ENCODE assay signal across 8 cellular contexts in the genomic region with DNA sequence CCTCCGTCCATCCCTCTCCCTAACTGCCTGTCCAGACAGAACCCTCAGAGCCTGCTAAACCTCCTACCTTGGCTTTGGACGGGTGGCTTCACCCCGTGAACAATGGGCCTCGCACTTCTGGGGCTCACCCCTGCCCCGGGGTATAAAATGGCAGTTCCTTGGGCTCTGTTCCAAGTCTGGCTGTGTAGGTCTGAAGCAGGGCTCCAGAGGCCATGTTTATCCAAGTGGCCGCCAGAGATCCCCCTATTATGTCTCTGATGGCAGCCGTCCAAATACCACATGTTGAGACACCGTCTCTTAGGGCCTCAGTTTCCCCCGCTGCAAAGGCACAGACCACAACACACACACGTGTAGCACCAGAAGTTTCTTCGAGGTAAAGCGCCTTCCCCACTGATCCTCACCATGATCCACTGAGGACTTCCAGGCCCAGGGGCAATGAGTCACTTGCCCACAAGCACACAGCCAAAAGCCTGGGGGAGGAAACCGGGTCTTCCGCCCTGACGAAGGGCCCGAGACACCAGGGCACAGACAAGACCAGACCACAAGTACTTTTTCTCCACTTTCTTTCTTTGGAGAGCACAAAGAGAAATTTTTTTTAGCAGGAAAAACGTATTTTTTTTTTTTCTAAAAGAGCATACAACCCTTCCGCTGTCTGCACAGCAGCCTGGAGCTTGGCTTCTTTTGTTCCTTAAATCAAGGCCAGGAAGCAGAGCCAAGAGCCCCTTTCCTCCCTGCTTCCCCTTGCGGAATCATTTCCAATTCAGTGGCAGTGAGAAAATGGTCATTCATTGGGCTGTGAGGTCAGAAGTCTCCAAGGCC. TPM values are rescaled to one million over a fixed set of nuclear protein-coding genes. Genes with fewer than 3 reads are reported as not detected.
DNase-seq lines count a peak whose midpoint lies in the region; ATAC-seq lines count a peak whose summit lies in the region.

No MANE protein-coding gene starts in this region.

- intact Hi-C loops in activated CD4-positive, alpha-beta memory T cell treated with anti-CD3 and anti-CD28 coated beads for 36 hours (cut with micrococcal nuclease), result no loop called here
- intact Hi-C loops in left ventricle myocardium superior (cut with micrococcal nuclease), result no loop called here

- ATAC-seq in left ventricle myocardium superior, result peak; percentile 16
- ATAC-seq in stimulated activated naive CD8-positive, alpha-beta T cell treated with anti-CD3 and anti-CD28 coated beads, Interleukin-15, amount 100 ng/mL, for 72 hours, result peak; percentile 80
- no peak for ATAC-seq in HG02763 (IDR thresholded peaks at IDR 0.05; ENCODE audit: unreplicated experiment)

- no peaks in the 10 kb centered on the region for H3K36me3 Mint-ChIP-seq in T-helper 2 cell treated with Interferon-gamma antibody and Interleukin-4, amounts not matched to agents 5 μg/mL and 100 μg/mL, for 36 hours (ENCODE audit: low read depth)
- no peaks in the 10 kb centered on the region for H3K36me3 Mint-ChIP-seq in activated CD4-positive, alpha-beta memory T cell treated with anti-CD3 and anti-CD28 coated beads for 36 hours

- H3K27ac Mint-ChIP-seq in T-helper 2 cell treated with Interferon-gamma antibody and Interleukin-4, amounts not matched to agents 5 μg/mL and 100 μg/mL, for 36 hours, result no peak overlapping the region
- H3K27ac Mint-ChIP-seq in activated CD4-positive, alpha-beta memory T cell treated with anti-CD3 and anti-CD28 coated beads for 36 hours, result no peak overlapping the region
- H3K27ac Mint-ChIP-seq in stimulated activated naive CD8-positive, alpha-beta T cell treated with anti-CD3 and anti-CD28 coated beads, Interleukin-15, amount 100 ng/mL, for 72 hours, result no peak overlapping the region

- H3K4me1 Mint-ChIP-seq in T-helper 2 cell treated with Interferon-gamma antibody and Interleukin-4, amounts not matched to agents 5 μg/mL and 100 μg/mL, for 36 hours (ENCODE audit: low read depth), result peaks cover 7% of the 10 kb centered on the region
- peaks cover 3% of the 10 kb centered on the region for H3K4me1 Mint-ChIP-seq in activated CD4-positive, alpha-beta memory T cell treated with anti-CD3 and anti-CD28 coated beads for 36 hours (ENCODE audit: low read depth)
- H3K4me1 Mint-ChIP-seq in stimulated activated naive CD8-positive, alpha-beta T cell treated with anti-CD3 and anti-CD28 coated beads, Interleukin-15, amount 100 ng/mL, for 72 hours, result peaks cover 12% of the 10 kb centered on the region

- CTCF ChIA-PET in activated CD4-positive, alpha-beta memory T cell treated with anti-CD3 and anti-CD28 coated beads for 36 hours (lab: Charles Lee), result no interaction called here

- no peaks in the 10 kb centered on the region for H3K9me3 Mint-ChIP-seq in T-helper 2 cell treated with Interferon-gamma antibody and Interleukin-4, amounts not matched to agents 5 μg/mL and 100 μg/mL, for 36 hours
- H3K9me3 Mint-ChIP-seq in activated CD4-positive, alpha-beta memory T cell treated with anti-CD3 and anti-CD28 coated beads for 36 hours, result no peaks in the 10 kb centered on the region
- no peaks in the 10 kb centered on the region for H3K9me3 Mint-ChIP-seq in stimulated activated naive CD8-positive, alpha-beta T cell treated with anti-CD3 and anti-CD28 coated beads, Interleukin-15, amount 100 ng/mL, for 72 hours

- DNase-seq in T-helper 2 cell treated with Interferon-gamma antibody and Interleukin-4, amounts not matched to agents 5 μg/mL and 100 μg/mL, for 36 hours (ENCODE audit: low spot score), result peak; percentile 31
- no peak for DNase-seq in T-helper 2 cell
- peak; percentile 48 for DNase-seq in activated CD4-positive, alpha-beta memory T cell treated with anti-CD3 and anti-CD28 coated beads for 36 hours
- DNase-seq in left ventricle myocardium superior, result no peak
- DNase-seq in stimulated activated naive CD8-positive, alpha-beta T cell treated with anti-CD3 and anti-CD28 coated beads, Interleukin-15, amount 100 ng/mL, for 72 hours, result peak in 1 of 2 donors; percentile 25
- no peak for DNase-seq in middle frontal gyrus (ENCODE audit: extremely low spot score, low spot score)
- DNase-seq in DMS53 treated with DMSO at 0.1 percent for 48 hours (lab: John Stamatoyannopoulos, UW; ENCODE audit: unreplicated experiment), result no peak

- no peaks in the 10 kb centered on the region for H3K27me3 Mint-ChIP-seq in T-helper 2 cell treated with Interferon-gamma antibody and Interleukin-4, amounts not matched to agents 5 μg/mL and 100 μg/mL, for 36 hours (ENCODE audit: low read depth)
- peaks cover 10% of the 10 kb centered on the region for H3K27me3 Mint-ChIP-seq in activated CD4-positive, alpha-beta memory T cell treated with anti-CD3 and anti-CD28 coated beads for 36 hours
- peaks cover 12% of the 10 kb centered on the region for H3K27me3 Mint-ChIP-seq in stimulated activated naive CD8-positive, alpha-beta T cell treated with anti-CD3 and anti-CD28 coated beads, Interleukin-15, amount 100 ng/mL, for 72 hours

- POLR2A ChIA-PET in activated CD4-positive, alpha-beta memory T cell treated with anti-CD3 and anti-CD28 coated beads for 36 hours (lab: Charles Lee), result no interaction called here

- no peak overlapping the region for H3K4me3 Mint-ChIP-seq in T-helper 2 cell treated with Interferon-gamma antibody and Interleukin-4, amounts not matched to agents 5 μg/mL and 100 μg/mL, for 36 hours
- no peak overlapping the region for H3K4me3 Mint-ChIP-seq in activated CD4-positive, alpha-beta memory T cell treated with anti-CD3 and anti-CD28 coated beads for 36 hours
- H3K4me3 Mint-ChIP-seq in stimulated activated naive CD8-positive, alpha-beta T cell treated with anti-CD3 and anti-CD28 coated beads, Interleukin-15, amount 100 ng/mL, for 72 hours, result peak overlapping the region in 1 of 2 donors; percentile 34

RNA-seq across cellular contexts. Expression of a gene that starts 11.8 kb away (rescaled TPM):
- 1 to 10 TPM; 1.5 to 1.8 TPM for total RNA-seq in activated CD4-positive, alpha-beta memory T cell treated with anti-CD3 and anti-CD28 coated beads for 36 hours
- 20.4 TPM for total RNA-seq in left ventricle myocardium superior

RNA-seq across cellular contexts. Expression of a gene that starts 47.1 kb away (rescaled TPM):
- total RNA-seq in activated CD4-positive, alpha-beta memory T cell treated with anti-CD3 and anti-CD28 coated beads for 36 hours, result 10 to 100 TPM; 38.5 to 40.6 TPM
- 60.3 TPM for total RNA-seq in left ventricle myocardium superior

RNA-seq across cellular contexts. Expression of a gene that starts 58.3 kb away (rescaled TPM):
- total RNA-seq in activated CD4-positive, alpha-beta memory T cell treated with anti-CD3 and anti-CD28 coated beads for 36 hours, result 10 to 100 TPM; 29.2 to 29.8 TPM
- 76.6 TPM for total RNA-seq in left ventricle myocardium superior

Comparison
In these comparisons a context has a peak if more than half of its experiments do, and no peak if none do; other contexts are left out.
1. DNase-seq: peak in T-helper 2 cell treated with Interferon-gamma antibody and Interleukin-4, amounts not matched to agents 5 μg/mL and 100 μg/mL, for 36 hours (single experiment) and activated CD4-positive, alpha-beta memory T cell treated with anti-CD3 and anti-CD28 coated beads for 36 hours (single experiment); none in T-helper 2 cell (0 of 5), left ventricle myocardium superior (single experiment), middle frontal gyrus (single experiment) and DMS53 treated with DMSO at 0.1 percent for 48 hours (single experiment).